ENCODE assay signal across 8 cellular contexts in genomic region chr2:97112320-97113049, GRCh38. TPM values are rescaled to one million over a fixed set of nuclear protein-coding genes. Genes with fewer than 3 reads are reported as not detected.
DNase-seq lines count a peak whose midpoint lies in the region; ATAC-seq and TF ChIP-seq lines count a peak whose summit lies in the region.
"Not testable (repeated sequence)": the region's sequence is repeated elsewhere in the genome, so short reads cannot be mapped to it uniquely, and the experiment has no call there.

No MANE protein-coding gene starts in this region.

- H2AFZ ChIP-seq in hepatocyte = peak overlapping the region; percentile 95
- peak overlapping the region; percentile 95 for H2AFZ ChIP-seq in osteoblast (ENCODE audit: low read length)

- peak overlapping the region; percentile 96 for H3K27ac Mint-ChIP-seq in stimulated activated naive CD8-positive, alpha-beta T cell treated with anti-CD3 and anti-CD28 coated beads, Interleukin-15, amount 100 ng/mL, for 72 hours

- H3K9me3 ChIP-seq in hepatocyte (ENCODE audit: low read depth); osteoblast (ENCODE audit: low read depth, low read length): not testable (repeated sequence)

- under 1% methylated on average over 32 of the region's 44 CpGs for WGBS in hepatocyte (ENCODE audit: low lambda C conversion rate, missing lambda C conversion rate)

- not testable (repeated sequence) for H3K4me1 ChIP-seq in hepatocyte (ENCODE audit: insufficient read depth); osteoblast (ENCODE audit: insufficient read depth, low read length)

- H3K4me3 ChIP-seq in hepatocyte = peak overlapping the region; percentile 98
- peak overlapping the region; percentile 76 for H3K4me3 ChIP-seq in osteoblast (ENCODE audit: insufficient read depth, low read length)

- DNase-seq in Daoy (ENCODE audit: low read depth) = peak; percentile 59
- DNase-seq in activated CD4-positive, alpha-beta T cell treated with anti-CD3 and anti-CD28 coated beads, Interleukin-2, amount 50 U/mL, for 24 hours (ENCODE audit: low read depth in 1 of 2, low spot score in 1 of 2) = peak; percentile 40 to 44
- DNase-seq in central memory CD4-positive, alpha-beta T cell = peak; percentile 69
- peak; percentile 26 for DNase-seq in hepatocyte (ENCODE audit: low spot score)
- DNase-seq in osteoblast (ENCODE audit: insufficient read length, low spot score, missing footprints) = peak; percentile 68
- DNase-seq in stimulated activated naive CD8-positive, alpha-beta T cell treated with anti-CD3 and anti-CD28 coated beads, Interleukin-15, amount 100 ng/mL, for 72 hours = peak; percentile 70 to 77

- peak overlapping the region; percentile 99 for H3K4me2 ChIP-seq in hepatocyte
- H3K4me2 ChIP-seq in osteoblast (ENCODE audit: insufficient read depth, low read length) = peak overlapping the region; percentile 89

- peak; percentile 52 for ATAC-seq in GM21786 (IDR thresholded peaks at IDR 0.05; ENCODE audit: unreplicated experiment)
- peak; percentile 72 for ATAC-seq in stimulated activated naive CD8-positive, alpha-beta T cell treated with anti-CD3 and anti-CD28 coated beads, Interleukin-15, amount 100 ng/mL, for 72 hours

- peak; percentile 77 for TF ChIP-seq CTCF in LNCAP (IDR thresholded peaks at IDR 0.05)
- not testable (repeated sequence) for TF ChIP-seq CTCF in hepatocyte (IDR thresholded peaks at IDR 0.05; ENCODE audit: poor library complexity)
- peak; percentile 69 for TF ChIP-seq CTCF in osteoblast (IDR thresholded peaks at IDR 0.05; ENCODE audit: extremely low read depth, low read depth, low read length)

- H3K27me3 Mint-ChIP-seq in stimulated activated naive CD8-positive, alpha-beta T cell treated with anti-CD3 and anti-CD28 coated beads, Interleukin-15, amount 100 ng/mL, for 72 hours = peaks cover 24% of the 10 kb centered on the region

- not testable (repeated sequence) for H3K9me3 Mint-ChIP-seq in stimulated activated naive CD8-positive, alpha-beta T cell treated with anti-CD3 and anti-CD28 coated beads, Interleukin-15, amount 100 ng/mL, for 72 hours

- peak overlapping the region; percentile 98 for H3K27ac ChIP-seq in hepatocyte
- H3K27ac ChIP-seq in osteoblast (ENCODE audit: low read depth, low read length) = peak overlapping the region; percentile 47

- not testable (repeated sequence) for H3K4me1 Mint-ChIP-seq in stimulated activated naive CD8-positive, alpha-beta T cell treated with anti-CD3 and anti-CD28 coated beads, Interleukin-15, amount 100 ng/mL, for 72 hours

- peak overlapping the region; percentile 95 to 99 for H3K4me3 Mint-ChIP-seq in stimulated activated naive CD8-positive, alpha-beta T cell treated with anti-CD3 and anti-CD28 coated beads, Interleukin-15, amount 100 ng/mL, for 72 hours

- H3K79me2 ChIP-seq in hepatocyte; osteoblast (ENCODE audit: insufficient read depth, low read length): not testable (repeated sequence)

- H3K36me3 ChIP-seq in hepatocyte (replicated peaks; ENCODE audit: insufficient read depth, low read depth); osteoblast (ENCODE audit: insufficient read depth, low read length): not testable (repeated sequence)

- H4K20me1 ChIP-seq in hepatocyte (ENCODE audit: insufficient read depth, poor library complexity, severe bottlenecking); osteoblast (ENCODE audit: insufficient read depth, low read length): not testable (repeated sequence)

- not testable (repeated sequence) for H3K9me2 ChIP-seq in hepatocyte (replicated peaks; ENCODE audit: insufficient read depth)

- H3K27me3 ChIP-seq in hepatocyte; osteoblast (ENCODE audit: insufficient read depth, low read length): not testable (repeated sequence)

RNA-seq across cellular contexts. Expression of gene ANKRD36, which starts 0.5 kb away (rescaled TPM):
- 7.9 and 18.4 TPM in 2 replicates for total RNA-seq in Daoy (2014; rRNA removed; shearing (Covaris generic))
- total RNA-seq in hepatocyte (15.6 TPM in 2 replicates), osteoblast (27.9 and 35.9 TPM in 2 replicates)
- 9.3 and 12.1 TPM in 2 replicates for polyA plus RNA-seq in hepatocyte

RNA-seq across cellular contexts. Expression of gene FAHD2B, which starts 17.8 kb away (rescaled TPM):
- 8.5 and 11.8 TPM in 2 replicates for total RNA-seq in Daoy (2014; rRNA removed; shearing (Covaris generic))
- total RNA-seq in hepatocyte = 9.3 and 15.2 TPM in 2 replicates
- polyA plus RNA-seq in hepatocyte = 15.5 and 21.1 TPM in 2 replicates
- total RNA-seq in osteoblast = 1.1 and 1.2 TPM in 2 replicates

Comparison
In these comparisons a context has a peak if more than half of its experiments do, and no peak if none do; other contexts are left out.
1. Peak in every context shown above with its lines: DNase-seq, ATAC-seq, H3K4me3 ChIP-seq and H3K27ac ChIP-seq.